18 cellular contexts compared by ENCODE assay signal in genomic region chr4:8081621-8082516, GRCh38.
DNase-seq lines count a peak whose midpoint lies in the region; ATAC-seq, FAIRE-seq and TF ChIP-seq lines count a peak whose summit lies in the region.
"Had no signal": no experiment of that assay in that cellular context is flagged by ENCODE, and none has a peak within 500 bp of the region (broad histone marks: within the 10 kb centered on the region; RNA-seq: fewer than 3 reads in every experiment).

No MANE protein-coding gene starts in this region.

- CTCF ChIA-PET in MCF 10A (lab: Yijun Ruan, JAX), result no interaction called here

- DNase-seq in GM12891 (ENCODE audit: insufficient read length, low spot score), result no peak
- DNase-seq in lower lobe of right lung, result peak; percentile 28
- no peak for DNase-seq in SHP77 treated with DMSO at 0.1 percent for 48 hours (lab: John Stamatoyannopoulos, UW)
- no peak for DNase-seq in MV-4-11 (lab: John Stamatoyannopoulos, UW)
- no peak for DNase-seq in MCF 10A (ENCODE audit: unreplicated experiment)
- DNase-seq: CD8-positive, alpha-beta T cell; GF-D8; GOT3; KBM-7; MG63; NCI-H1105; NCI-H2029; NCI-H226; PC-3; SK-N-SH had no signal

- H3K27me3 ChIP-seq in BLaER1 (no peaks in the 10 kb centered on the region), lower lobe of right lung (ENCODE audit: low read depth) (no peaks in the 10 kb centered on the region)
- H3K27me3 ChIP-seq: MG63 had no signal

- H3K4me2 ChIP-seq in BLaER1, result peak overlapping the region; percentile 94
- H3K4me2 ChIP-seq: SK-N-SH had no signal

- FAIRE-seq in GM12891 (lab: Jason Lieb, UNC), result peak; percentile 5

- H3K9me3 ChIP-seq in BLaER1 (peaks cover 11% of the 10 kb centered on the region), lower lobe of right lung (no peaks in the 10 kb centered on the region)
- H3K9me3 ChIP-seq: MG63, SK-N-SH had no signal

- no peak for TF ChIP-seq POLR2A in GM12891 (IDR thresholded peaks at IDR 0.05; ENCODE audit: low read depth, low read length)

- H3K4me1 Mint-ChIP-seq in MCF 10A (ENCODE audit: insufficient read depth, unreplicated experiment), result peaks cover 6% of the 10 kb centered on the region

- ATAC-seq in lower lobe of right lung, result no peak
- no peak for ATAC-seq in HG02852 (IDR thresholded peaks at IDR 0.05; ENCODE audit: unreplicated experiment)
- ATAC-seq: CD8-positive, alpha-beta T cell; PC-3 had no signal

- H3K9me3 Mint-ChIP-seq in MCF 10A (ENCODE audit: unreplicated experiment), result no peaks in the 10 kb centered on the region
- H3K9me3 Mint-ChIP-seq: CD8-positive, alpha-beta T cell had no signal

- H3K4me3 ChIP-seq in BLaER1, result 0 out of 2 replicates have a peak overlapping the region, but pooled peaks have one; percentile 35
- no peak overlapping the region for H3K4me3 ChIP-seq in lower lobe of right lung
- H3K4me3 ChIP-seq: MG63 had no signal

- H3K36me3 ChIP-seq in BLaER1, result no peaks in the 10 kb centered on the region
- H3K36me3 ChIP-seq in lower lobe of right lung, result no peaks in the 10 kb centered on the region
- H3K36me3 ChIP-seq: MG63 had no signal

- peaks cover 97% of the 10 kb centered on the region for H3K4me1 ChIP-seq in BLaER1
- H3K4me1 ChIP-seq in lower lobe of right lung, result no peaks in the 10 kb centered on the region

- H4K20me1 ChIP-seq in BLaER1, result no peaks in the 10 kb centered on the region; the same call in 1 of the 2 replicates

- BruUV-seq in MCF 10A (replicated peaks; lab: Mats Ljungman, UMichigan), result no TSS peak

- H3K27ac ChIP-seq in BLaER1 (no peak overlapping the region), angular gyrus (ENCODE audit: low read depth, low read length) (peak overlapping the region; percentile 24), lower lobe of right lung (no peak overlapping the region)

- TF ChIP-seq CTCF in lower lobe of right lung (IDR thresholded peaks at IDR 0.05) (no peak), MCF 10A (IDR thresholded peaks at IDR 0.05; ENCODE audit: unreplicated experiment) (no peak)

- H3K36me3 Mint-ChIP-seq in MCF 10A (ENCODE audit: insufficient read depth, unreplicated experiment), result no peaks in the 10 kb centered on the region
- H3K36me3 Mint-ChIP-seq: CD8-positive, alpha-beta T cell had no signal

- peaks cover 35% of the 10 kb centered on the region for H3K27me3 Mint-ChIP-seq in MCF 10A (ENCODE audit: insufficient read depth, unreplicated experiment)

- H3K9ac ChIP-seq in BLaER1, result no peak overlapping the region
- H3K9ac ChIP-seq: SK-N-SH had no signal

- H3K27ac Mint-ChIP-seq in MCF 10A (ENCODE audit: low read depth, unreplicated experiment), result no peak overlapping the region
- H3K27ac Mint-ChIP-seq: CD8-positive, alpha-beta T cell had no signal

- no peak overlapping the region for H3K4me3 Mint-ChIP-seq in MCF 10A (ENCODE audit: unreplicated experiment)
- H3K4me3 Mint-ChIP-seq: CD8-positive, alpha-beta T cell had no signal

- intact Hi-C loops in lower lobe of right lung (cut with DNase I) (no loop called here), MCF 10A (cut with micrococcal nuclease) (no loop called here)

- POLR2A ChIA-PET in MCF 10A (lab: Yijun Ruan, JAX), result interaction anchor here (0.5 kb wide), 1 partner anchor 46 kb away, joined by 4 read pairs; no protein-coding TSS in a partner anchor

TF ChIP-seq in GM12891, 5 proteins besides CTCF, POLR2A, EP300 and RAD21:
- TF ChIP-seq TAF1 (IDR thresholded peaks at IDR 0.05; ENCODE audit: low read depth, low read length) (no peak), POU2F2 (IDR thresholded peaks at IDR 0.05; ENCODE audit: low read depth, low read length) (no peak), POLR2AphosphoS5 (IDR thresholded peaks at IDR 0.05; ENCODE audit: low read depth, low read length) (no peak), SPI1 (IDR thresholded peaks at IDR 0.05; ENCODE audit: low read depth, low read length) (no peak), PAX5 (IDR thresholded peaks at IDR 0.05; ENCODE audit: insufficient read depth, low read length, severe bottlenecking) (no peak)
